ENCODE assay signal across 9 cellular contexts in genomic region chr18:48800877-48801727, GRCh38.
DNase-seq lines count a peak whose midpoint lies in the region; ATAC-seq, FAIRE-seq and TF ChIP-seq lines count a peak whose summit lies in the region.
"Had no signal": no experiment of that assay in that cellular context is flagged by ENCODE, and none has a peak within 500 bp of the region (broad histone marks: within the 10 kb centered on the region; RNA-seq: fewer than 3 reads in every experiment).

No MANE protein-coding gene starts in this region.

- WGBS in GM23248 (ENCODE audit: low coverage in 1 of 2, low lambda C conversion rate in 2 of 2, missing lambda C conversion rate in 2 of 2), 2 experiments, result 68% methylated on average over 14 of the region's 14 CpGs

- H3K27ac ChIP-seq in GM23248 (peak overlapping the region; percentile 60), kidney (ENCODE audit: low read depth in 2 of 2, low read length in 2 of 2) (peak overlapping the region; percentile 60 to 89)
- H3K27ac ChIP-seq: breast epithelium had no signal

- intact Hi-C loops in kidney (cut with DNase I), result no loop called here

- no peak overlapping the region for H2AFZ ChIP-seq in GM23248

- FAIRE-seq in kidney (lab: Jason Lieb, UNC), result no peak

- no peaks in the 10 kb centered on the region for H3K9me2 ChIP-seq in GM23248 (ENCODE audit: insufficient read depth)

- TF ChIP-seq CTCF in kidney (IDR thresholded peaks at IDR 0.05; ENCODE audit: borderline replicate concordance, extremely low read depth, insufficient read depth), result no peak

- H3K27me3 ChIP-seq in GM23248 (replicated peaks; ENCODE audit: insufficient read depth), result no peaks in the 10 kb centered on the region
- H3K27me3 ChIP-seq: breast epithelium had no signal

- no peak overlapping the region for H3K4me3 ChIP-seq in GM23248
- no peak overlapping the region for H3K4me3 ChIP-seq in kidney (ENCODE audit: low read length in 2 of 2)
- H3K4me3 ChIP-seq: breast epithelium had no signal

- H3F3A ChIP-seq in GM23248 (ENCODE audit: insufficient read depth), result peaks cover 7% of the 10 kb centered on the region; the same call in 1 of the 2 replicates

- no peak overlapping the region for H3K4me2 ChIP-seq in GM23248 (ENCODE audit: unreplicated experiment)

- ATAC-seq in GM18498 (IDR thresholded peaks at IDR 0.05; ENCODE audit: unreplicated experiment), result peak; percentile 46
- ATAC-seq in activated CD4-positive, CD25-positive, alpha-beta regulatory T cell treated with anti-CD3 and anti-CD28 coated beads, Interleukin-2, amount 50 U/mL, for 24 hours, result peak; percentile 81 to 84
- ATAC-seq in HG03457 (IDR thresholded peaks at IDR 0.05; ENCODE audit: unreplicated experiment), result no peak

- in situ Hi-C loops in GM23248 (cut with MboI) (loop anchor here (10.0 kb wide), 1 partner anchor 56 kb away; no protein-coding TSS in a partner anchor), KBM-7 (cut with MboI; ENCODE audit: low pct_unique_long_range_greater_than_20kb, low sequenced_read_pairs) (no loop called here)

- no peaks in the 10 kb centered on the region for H3K9me3 ChIP-seq in GM23248 (ENCODE audit: low read depth)
- no peaks in the 10 kb centered on the region for H3K9me3 ChIP-seq in kidney (ENCODE audit: control insufficient read depth in 1 of 2, low read length in 2 of 2)
- H3K9me3 ChIP-seq: breast epithelium had no signal

- H3K36me3 ChIP-seq in GM23248 (ENCODE audit: low read depth), result peaks cover 12% of the 10 kb centered on the region; the same call in 1 of the 2 replicates
- H3K36me3 ChIP-seq in kidney (ENCODE audit: control insufficient read depth in 1 of 2, insufficient read depth in 2 of 2, low read length in 2 of 2), result no peaks in the 10 kb centered on the region
- H3K36me3 ChIP-seq: breast epithelium had no signal

- peaks cover 14% of the 10 kb centered on the region for H3K4me1 ChIP-seq in GM23248 (ENCODE audit: insufficient read depth)
- peaks cover 22 to 31% of the 10 kb centered on the region in 2 donors for H3K4me1 ChIP-seq in kidney (ENCODE audit: control insufficient read depth in 1 of 2, insufficient read depth in 1 of 2, low read depth in 1 of 2, low read length in 2 of 2)
- H3K4me1 ChIP-seq: breast epithelium had no signal

- H3K9ac ChIP-seq in GM23248, result no peak overlapping the region
- H3K9ac ChIP-seq in kidney (ENCODE audit: low read length in 2 of 2), result peak overlapping the region in 1 of 2 donors; percentile 19

- H4K20me1 ChIP-seq in GM23248 (ENCODE audit: insufficient read depth), result no peaks in the 10 kb centered on the region

- H3K79me2 ChIP-seq in GM23248 (ENCODE audit: insufficient read depth), result no peaks in the 10 kb centered on the region

- DNase-seq in GM23248 (peak; percentile 63), kidney (peak; percentile 48), nucleus accumbens (lab: John Stamatoyannopoulos, UW) (no peak), UCSD-AML1 (lab: John Stamatoyannopoulos, UW; ENCODE audit: unreplicated experiment) (no peak), KBM-7 (no peak)

Comparison
In these comparisons a context has a peak if more than half of its experiments do, and no peak if none do; other contexts are left out.
1. DNase-seq: peak in GM23248 (single experiment) and kidney (single experiment); none in nucleus accumbens (0 of 56), UCSD-AML1 (single experiment) and KBM-7 (single experiment).